ENCODE assay signal across 19 cellular contexts in genomic region chr13:106700007-106700950, GRCh38.
A peak's percentile ranks its signal among the peaks of the same experiment; 100 is the strongest.
DNase-seq lines count a peak whose midpoint lies in the region; ATAC-seq and TF ChIP-seq lines count a peak whose summit lies in the region.
"Had no signal": no experiment of that assay in that cellular context is flagged by ENCODE, and none has a peak within 500 bp of the region (broad histone marks: within the 10 kb centered on the region; RNA-seq: fewer than 3 reads in every experiment).

No MANE protein-coding gene starts in this region.

- peak; percentile 79 for ATAC-seq in PC-3
- no peak for ATAC-seq in HG02678 (IDR thresholded peaks at IDR 0.05; ENCODE audit: unreplicated experiment)
- ATAC-seq: Right ventricle myocardium inferior had no signal

- no peaks in the 10 kb centered on the region; the same call in 1 of the 2 replicates for H3K4me1 ChIP-seq in PC-3 (ENCODE audit: insufficient read depth, low read length)

- H3K9me3 ChIP-seq in PC-3 (ENCODE audit: low read length), result no peaks in the 10 kb centered on the region
- H3K9me3 ChIP-seq: MG63 had no signal

- no peaks in the 10 kb centered on the region for H4K20me1 ChIP-seq in PC-3 (ENCODE audit: low read length)

- H3K9ac ChIP-seq in PC-3 (ENCODE audit: low read length), result no peak overlapping the region

- BruUV-seq in PC-3 (replicated peaks; lab: Mats Ljungman, UMichigan), result no TSS peak

- intact Hi-C loops in PC-3 (cut with micrococcal nuclease), result no loop called here

- H3K27me3 ChIP-seq in PC-3 (ENCODE audit: low read length), result peaks cover 25% of the 10 kb centered on the region
- H3K27me3 ChIP-seq: MG63 had no signal

- POLR2A ChIA-PET in PC-3 (lab: Charles Lee; ENCODE audit: unreplicated experiment) (no interaction called here), HEK293T (lab: Yijun Ruan, JAX) (no interaction called here)

- no peak overlapping the region for H2AFZ ChIP-seq in PC-3 (ENCODE audit: low read length)

- no peak overlapping the region for H3K4me3 ChIP-seq in PC-3 (ENCODE audit: low read length)
- H3K4me3 ChIP-seq: MG63, SK-N-MC had no signal

- H3K36me3 ChIP-seq in PC-3 (ENCODE audit: low read depth, low read length), result no peaks in the 10 kb centered on the region
- H3K36me3 ChIP-seq: MG63 had no signal

- no peaks in the 10 kb centered on the region for H3K79me2 ChIP-seq in PC-3 (ENCODE audit: low read length)

- no peaks in the 10 kb centered on the region for H3F3A ChIP-seq in PC-3 (ENCODE audit: low read length, unreplicated experiment)

- no peak for TF ChIP-seq CTCF in 22Rv1 (IDR thresholded peaks at IDR 0.05)
- no peak for TF ChIP-seq CTCF in PC-3 (conservative IDR thresholded peaks at IDR 0.05; ENCODE audit: low read depth, low read length)

- H3K27ac ChIP-seq in 22Rv1 (peak overlapping the region; percentile 45), PC-3 (ENCODE audit: low read length) (no peak overlapping the region)
- H3K27ac ChIP-seq: SK-N-MC had no signal

- CTCF ChIA-PET in PC-3 (lab: Charles Lee), result no interaction called here
- CTCF ChIA-PET in HEK293T (lab: Yijun Ruan, JAX), result interaction anchor here (0.6 kb wide), 1 partner anchor 490 kb away, joined by 5 read pairs; no protein-coding TSS in a partner anchor

- peak; percentile 12 for DNase-seq in EL
- peak; percentile 46 for DNase-seq in PC-3
- peak; percentile 2 for DNase-seq in fibroblast of peridontal ligament (ENCODE audit: extremely low read depth)
- DNase-seq in mucosa of gallbladder (ENCODE audit: low spot score), result no peak
- no peak for DNase-seq in HEK293T (ENCODE audit: extremely low spot score)
- DNase-seq in activated CD4-positive, alpha-beta T cell treated with anti-CD3 and anti-CD28 coated beads for 48 hours, result no peak
- DNase-seq: CD4-positive, alpha-beta memory T cell; DND-41; H7; KBM-7; MG63; NCI-H1105; NCI-H1694 treated with DMSO at 0.1 percent for 48 hours; NCI-H446 treated with DMSO at 0.1 percent for 48 hours; NCI-H748 treated with DMSO at 0.1 percent for 48 hours had no signal

- H3K9me2 ChIP-seq in PC-3 (replicated peaks; ENCODE audit: low read length), result no peaks in the 10 kb centered on the region

- no peak overlapping the region for H3K4me2 ChIP-seq in PC-3 (ENCODE audit: low read length)

TF ChIP-seq in HEK293T, 16 proteins besides CTCF, POLR2A, EP300 and RAD21:
- TF ChIP-seq NFRKB (IDR thresholded peaks at IDR 0.05), result no peak
- TF ChIP-seq PKNOX1 (IDR thresholded peaks at IDR 0.05), result no peak
- no peak for TF ChIP-seq SUZ12 (IDR thresholded peaks at IDR 0.05)
- no peak for TF ChIP-seq ZNF384 (IDR thresholded peaks at IDR 0.05)
- no peak for TF ChIP-seq CTBP1 (IDR thresholded peaks at IDR 0.05; ENCODE audit: borderline replicate concordance)
- no peak for TF ChIP-seq FOXK2 (IDR thresholded peaks at IDR 0.05)
- no peak for TF ChIP-seq LEF1 (IDR thresholded peaks at IDR 0.05; ENCODE audit: borderline replicate concordance)
- no peak for TF ChIP-seq HDGF (IDR thresholded peaks at IDR 0.05; ENCODE audit: borderline replicate concordance)
- no peak for TF ChIP-seq L3MBTL2 (conservative IDR thresholded peaks at IDR 0.05)
- no peak for TF ChIP-seq BHLHE40 (IDR thresholded peaks at IDR 0.05; ENCODE audit: borderline replicate concordance)
- TF ChIP-seq ARNT (IDR thresholded peaks at IDR 0.05), result no peak
- no peak for TF ChIP-seq TARDBP (IDR thresholded peaks at IDR 0.05)
- TF ChIP-seq SP1 (IDR thresholded peaks at IDR 0.05), result no peak
- no peak for TF ChIP-seq ELF4 (IDR thresholded peaks at IDR 0.05)

Comparison
In these comparisons a context has a peak if more than half of its experiments do, and no peak if none do; other contexts are left out.
1. DNase-seq: peak in EL (single experiment), PC-3 (single experiment) and fibroblast of peridontal ligament (single experiment); none in mucosa of gallbladder (single experiment), HEK293T (single experiment) and activated CD4-positive, alpha-beta T cell treated with anti-CD3 and anti-CD28 coated beads for 48 hours (single experiment).